In genomic region chr5:138180183-138180782, GRCh38 we compare ENCODE assay signal across 8 cellular contexts. TPM values are rescaled to one million over a fixed set of nuclear protein-coding genes. Genes with fewer than 3 reads are reported as not detected.
DNase-seq lines count a peak whose midpoint lies in the region; ATAC-seq and TF ChIP-seq lines count a peak whose summit lies in the region.

No MANE protein-coding gene starts in this region.

- no peaks in the 10 kb centered on the region for H3K27me3 ChIP-seq in lower lobe of right lung (ENCODE audit: low read depth)

- H3K4me3 ChIP-seq in GM12865 (ENCODE audit: low read depth, low read length) (peak overlapping the region; percentile 81), lower lobe of right lung (no peak overlapping the region)

- peak; percentile 71 for DNase-seq in ACHN
- DNase-seq in GM12865 (ENCODE audit: low read depth) = peak; percentile 76
- DNase-seq in NCI-H146 (lab: John Stamatoyannopoulos, UW) = peak; percentile 49
- DNase-seq in SW 1271 (lab: John Stamatoyannopoulos, UW) = peak; percentile 57 to 83
- peak; percentile 33 for DNase-seq in glomerular endothelial cell (ENCODE audit: extremely low read depth, low read depth, low spot score)
- DNase-seq in superior temporal gyrus (ENCODE audit: extremely low spot score) = peak; percentile 48
- no peak for DNase-seq in lower lobe of right lung

- H3K36me3 ChIP-seq in lower lobe of right lung = peaks cover 36% of the 10 kb centered on the region

- in situ Hi-C loops in ACHN (cut with HindIII; ENCODE audit: low pct_ligation_motif_present, low pct_unique_long_range_greater_than_20kb, low sequenced_read_pairs) = no loop called here

- H3K4me1 ChIP-seq in lower lobe of right lung = peaks cover 27% of the 10 kb centered on the region

- no peaks in the 10 kb centered on the region for H3K9me3 ChIP-seq in lower lobe of right lung

- no peak for ATAC-seq in HG02970 (IDR thresholded peaks at IDR 0.05; ENCODE audit: low FRiP score, unreplicated experiment)
- no peak for ATAC-seq in lower lobe of right lung

- intact Hi-C loops in lower lobe of right lung (cut with DNase I) = no loop called here

- TF ChIP-seq CTCF in GM12865 (IDR thresholded peaks at IDR 0.05; ENCODE audit: insufficient read depth, low read depth, low read length, missing control alignments) (peak; percentile 57), lower lobe of right lung (IDR thresholded peaks at IDR 0.05) (no peak)

- H3K27ac ChIP-seq in lower lobe of right lung = no peak overlapping the region

RNA-seq across cellular contexts. Expression of gene KIF20A, which starts 1.4 kb away (rescaled TPM):
- total RNA-seq in glomerular endothelial cell (8.2 and 13.6 TPM in 2 replicates), lower lobe of right lung (1.2 TPM)

RNA-seq across cellular contexts. Expression of gene BRD8, which starts 1.9 kb away (rescaled TPM):
- total RNA-seq in glomerular endothelial cell (27.3 and 31.5 TPM in 2 replicates), lower lobe of right lung (56.9 TPM)

RNA-seq across cellular contexts. Expression of gene CDC23, which starts 32.8 kb away (rescaled TPM):
- total RNA-seq in glomerular endothelial cell (24.3 and 24.9 TPM in 2 replicates), lower lobe of right lung (21.5 TPM)

RNA-seq across cellular contexts. Expression of gene NME5, which starts 41.1 kb away (rescaled TPM):
- total RNA-seq in glomerular endothelial cell (1.4 and 5.8 TPM in 2 replicates), lower lobe of right lung (7.3 TPM)
